Comparison of ENCODE assay signal across 11 cellular contexts in genomic region chr7:148605350-148605749, GRCh38. TPM values are rescaled to one million over a fixed set of nuclear protein-coding genes. Genes with fewer than 3 reads are reported as not detected.
"Had no signal": no experiment of that assay in that cellular context is flagged by ENCODE, and none has a peak within 500 bp of the region (broad histone marks: within the 10 kb centered on the region; RNA-seq: fewer than 3 reads in every experiment).

No MANE protein-coding gene starts in this region.

- H3K36me3 ChIP-seq: HAP-1 had no signal

- H3K27ac ChIP-seq: GM23248, HL-60 had no signal

- H3K4me3 ChIP-seq: GM23248, HAP-1, K562 had no signal

- H3K9ac ChIP-seq: GM23248 had no signal

- FAIRE-seq: K562 had no signal

- ATAC-seq: HCT116, K562 had no signal

- H3K9me3 ChIP-seq: HAP-1 had no signal

- DNase-seq: GM23248, H7, HFFc6, IMR-90, KG1 had no signal

- H2AFZ ChIP-seq: GM23248 had no signal

- H3K4me1 ChIP-seq: HAP-1 had no signal

RNA-seq across cellular contexts. Expression of gene C7orf33, which starts 14.8 kb away (rescaled TPM):
- total RNA-seq: GM23248, H4, H7, HFFc6, HT1080, IMR-90, K562 had no signal
- polyA plus RNA-seq: GM23248, IMR-90 had no signal
